In genomic region chr3:109334572-109334971, GRCh38 we compare ENCODE assay signal across 23 cellular contexts. TPM values are rescaled to one million over a fixed set of nuclear protein-coding genes. Genes with fewer than 3 reads are reported as not detected.
DNase-seq lines count a peak whose midpoint lies in the region; ATAC-seq and TF ChIP-seq lines count a peak whose summit lies in the region.
"Had no signal": no experiment of that assay in that cellular context is flagged by ENCODE, and none has a peak within 500 bp of the region (broad histone marks: within the 10 kb centered on the region; RNA-seq: fewer than 3 reads in every experiment).

No MANE protein-coding gene starts in this region.

- POLR2A ChIA-PET in WTC11 (lab: Charles Lee) = interaction anchor here (1.3 kb wide), 1 partner anchor 22 kb away, joined by 5 read pairs; no protein-coding TSS in a partner anchor

- WGBS in iPS DF 6.9 (ENCODE audit: insufficient coverage, insufficient read length) = no CpG with 5 or more reads among the region's 1 CpG

- peak overlapping the region; percentile 98 for H3K4me3 Mint-ChIP-seq in GM23338
- peak overlapping the region; percentile 89 for H3K4me3 Mint-ChIP-seq in WTC11
- peak overlapping the region; percentile 47 to 72 (median 57) for H3K4me3 Mint-ChIP-seq in nephron
- H3K4me3 Mint-ChIP-seq: CD8-positive, alpha-beta memory T cell had no signal

- CTCF ChIA-PET in WTC11 (lab: Charles Lee) = no interaction called here

- DNase-seq in GM23338 (ENCODE audit: low spot score) (no peak), WTC11 (ENCODE audit: low spot score) (no peak), iPS DF 6.9 (ENCODE audit: low read depth, low spot score) (no peak), HK-2 (ENCODE audit: unreplicated experiment) (no peak), KG1 (lab: John Stamatoyannopoulos, UW) (no peak)
- DNase-seq: CD8-positive, alpha-beta memory T cell; DMS79; KBM-7; NCI-H1436; NCI-H2029 treated with DMSO at 0.1 percent for 48 hours; NCI-H2171 treated with DMSO at 0.1 percent for 48 hours; NCI-H774; PC-9; SJCRH30 had no signal

- no peak for ATAC-seq in GM23338
- ATAC-seq in WTC11 = no peak
- no peak for ATAC-seq in HG02642 (IDR thresholded peaks at IDR 0.05; ENCODE audit: poor library complexity, unreplicated experiment)
- no peak for ATAC-seq in GM18873 (IDR thresholded peaks at IDR 0.05; ENCODE audit: low FRiP score, unreplicated experiment)

- H3K36me3 Mint-ChIP-seq in GM23338 (ENCODE audit: low read depth) (peaks cover 86% of the 10 kb centered on the region), WTC11 (peaks cover 79% of the 10 kb centered on the region), nephron (ENCODE audit: low read depth) (no peaks in the 10 kb centered on the region)
- H3K36me3 Mint-ChIP-seq: CD8-positive, alpha-beta memory T cell had no signal

- H3K27ac Mint-ChIP-seq in GM23338 (peak overlapping the region; percentile 87), WTC11 (peak overlapping the region; percentile 95), nephron (peak overlapping the region; percentile 6 to 28 (median 7))
- H3K27ac Mint-ChIP-seq: CD8-positive, alpha-beta memory T cell had no signal

- H3K4me1 Mint-ChIP-seq in GM23338 = peaks cover 42% of the 10 kb centered on the region
- peaks cover 55% of the 10 kb centered on the region for H3K4me1 Mint-ChIP-seq in WTC11
- peaks cover 14% of the 10 kb centered on the region for H3K4me1 Mint-ChIP-seq in nephron

- TF ChIP-seq CTCF in GM23338 (conservative IDR thresholded peaks at IDR 0.05; ENCODE audit: low read depth in 2 of 2) (no peak), WTC11 (IDR thresholded peaks at IDR 0.05) (no peak), nephron (IDR thresholded peaks at IDR 0.05; ENCODE audit: unreplicated experiment in 3 of 3) (no peak)

- H3K27ac ChIP-seq in GM23338 (ENCODE audit: low read depth) = peak overlapping the region; percentile 88
- no peak overlapping the region for H3K27ac ChIP-seq in iPS DF 6.9 (ENCODE audit: low read length)
- H3K27ac ChIP-seq: BLaER1, PC-9, SJCRH30 had no signal

- H3K36me3 ChIP-seq in GM23338 (ENCODE audit: insufficient read depth) (peaks cover 66% of the 10 kb centered on the region), iPS DF 6.9 (ENCODE audit: control insufficient read depth, insufficient read depth, low read length) (peaks cover 33% of the 10 kb centered on the region)
- H3K36me3 ChIP-seq: BLaER1, SJCRH30 had no signal

- peaks cover 96% of the 10 kb centered on the region for H3K79me2 ChIP-seq in GM23338 (replicated peaks; ENCODE audit: insufficient read depth)

- H3K27me3 ChIP-seq in GM23338 (ENCODE audit: insufficient read depth) = no peaks in the 10 kb centered on the region
- H3K27me3 ChIP-seq in iPS DF 6.9 (ENCODE audit: control insufficient read depth, insufficient read depth, low read length) = no peaks in the 10 kb centered on the region
- H3K27me3 ChIP-seq: BLaER1, SJCRH30 had no signal

- H3K9me3 Mint-ChIP-seq in GM23338 = peaks cover 25% of the 10 kb centered on the region
- no peaks in the 10 kb centered on the region for H3K9me3 Mint-ChIP-seq in WTC11
- no peaks in the 10 kb centered on the region for H3K9me3 Mint-ChIP-seq in nephron

- peak overlapping the region; percentile 88 for H3K4me2 ChIP-seq in GM23338
- H3K4me2 ChIP-seq: BLaER1, PC-9 had no signal

- peaks cover 45% of the 10 kb centered on the region for H3F3A ChIP-seq in GM23338 (replicated peaks; ENCODE audit: low read depth)

- H3K4me3 ChIP-seq in GM23338 (peak overlapping the region; percentile 96), iPS DF 6.9 (ENCODE audit: low read length) (peak overlapping the region; percentile 100; the same call in 1 of the 2 replicates)
- H3K4me3 ChIP-seq: BLaER1, PC-9, SJCRH30 had no signal

- H4K20me1 ChIP-seq in GM23338 (replicated peaks; ENCODE audit: insufficient read depth) = peaks cover 60% of the 10 kb centered on the region
- H4K20me1 ChIP-seq: BLaER1 had no signal

- H3K9me2 ChIP-seq in GM23338 (ENCODE audit: insufficient read depth) = no peaks in the 10 kb centered on the region

- H3K27me3 Mint-ChIP-seq in GM23338 (ENCODE audit: insufficient read depth, low read depth, poor library complexity) (peaks cover 58% of the 10 kb centered on the region), WTC11 (ENCODE audit: low read depth) (peaks cover 3% of the 10 kb centered on the region; the same call in 1 of the 2 replicates), nephron (ENCODE audit: low read depth) (peaks cover 13% of the 10 kb centered on the region)

- H3K4me1 ChIP-seq in GM23338 (ENCODE audit: insufficient read depth) (peaks cover 49% of the 10 kb centered on the region), iPS DF 6.9 (ENCODE audit: control insufficient read depth, insufficient read depth, low read length) (no peaks in the 10 kb centered on the region)
- H3K4me1 ChIP-seq: BLaER1, SJCRH30 had no signal

- H2AFZ ChIP-seq in GM23338 = no peak overlapping the region
- H2AFZ ChIP-seq: PC-9 had no signal

- H3K9me3 ChIP-seq in iPS DF 6.9 (ENCODE audit: control insufficient read depth, insufficient read depth, low read length) = no peaks in the 10 kb centered on the region
- H3K9me3 ChIP-seq: BLaER1, SJCRH30 had no signal

TF ChIP-seq in GM23338, 12 proteins besides CTCF, POLR2A, EP300 and RAD21 (continues in another document):
- no peak for TF ChIP-seq ZNF114 (CRISPR knock-in tag; IDR thresholded peaks at IDR 0.05)
- TF ChIP-seq POLR2AphosphoS5 (IDR thresholded peaks at IDR 0.05; ENCODE audit: low read depth) = peak; percentile 28; the same call in 1 of the 2 replicates

TF ChIP-seq in WTC11, 78 proteins besides CTCF, POLR2A, EP300 and RAD21 (continues in another document):
- TF ChIP-seq CREB1 (CRISPR knock-in tag; IDR thresholded peaks at IDR 0.05) (no peak), ZNF121 (CRISPR knock-in tag; IDR thresholded peaks at IDR 0.05) (no peak), SP1 (CRISPR knock-in tag; conservative IDR thresholded peaks at IDR 0.05) (no peak), CREM (CRISPR knock-in tag; IDR thresholded peaks at IDR 0.05) (no peak), JAZF1 (CRISPR knock-in tag; IDR thresholded peaks at IDR 0.05) (no peak), ZNF263 (CRISPR knock-in tag; IDR thresholded peaks at IDR 0.05; ENCODE audit: low read depth) (no peak), ZNF138 (CRISPR knock-in tag; conservative IDR thresholded peaks at IDR 0.05) (no peak), ELF4 (CRISPR knock-in tag; IDR thresholded peaks at IDR 0.05; ENCODE audit: low read depth) (no peak), E2F1 (CRISPR knock-in tag; IDR thresholded peaks at IDR 0.05) (no peak), HMGA2 (CRISPR knock-in tag; IDR thresholded peaks at IDR 0.05) (no peak), ESRRA (CRISPR knock-in tag; IDR thresholded peaks at IDR 0.05; ENCODE audit: borderline replicate concordance) (no peak)
- TF ChIP-seq, protein P1, sequence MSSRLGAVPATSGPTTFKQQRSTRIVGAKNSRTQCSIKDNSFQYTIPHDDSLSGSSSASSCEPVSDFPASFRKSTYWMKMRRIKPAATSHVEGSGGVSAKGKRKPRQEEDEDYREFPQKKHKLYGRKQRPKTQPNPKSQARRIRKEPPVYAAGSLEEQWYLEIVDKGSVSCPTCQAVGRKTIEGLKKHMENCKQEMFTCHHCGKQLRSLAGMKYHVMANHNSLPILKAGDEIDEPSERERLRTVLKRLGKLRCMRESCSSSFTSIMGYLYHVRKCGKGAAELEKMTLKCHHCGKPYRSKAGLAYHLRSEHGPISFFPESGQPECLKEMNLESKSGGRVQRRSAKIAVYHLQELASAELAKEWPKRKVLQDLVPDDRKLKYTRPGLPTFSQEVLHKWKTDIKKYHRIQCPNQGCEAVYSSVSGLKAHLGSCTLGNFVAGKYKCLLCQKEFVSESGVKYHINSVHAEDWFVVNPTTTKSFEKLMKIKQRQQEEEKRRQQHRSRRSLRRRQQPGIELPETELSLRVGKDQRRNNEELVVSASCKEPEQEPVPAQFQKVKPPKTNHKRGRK (CRISPR knock-in tag; IDR thresholded peaks at IDR 0.05; ENCODE audit: borderline replicate concordance) = no peak
- TF ChIP-seq, protein P2, sequence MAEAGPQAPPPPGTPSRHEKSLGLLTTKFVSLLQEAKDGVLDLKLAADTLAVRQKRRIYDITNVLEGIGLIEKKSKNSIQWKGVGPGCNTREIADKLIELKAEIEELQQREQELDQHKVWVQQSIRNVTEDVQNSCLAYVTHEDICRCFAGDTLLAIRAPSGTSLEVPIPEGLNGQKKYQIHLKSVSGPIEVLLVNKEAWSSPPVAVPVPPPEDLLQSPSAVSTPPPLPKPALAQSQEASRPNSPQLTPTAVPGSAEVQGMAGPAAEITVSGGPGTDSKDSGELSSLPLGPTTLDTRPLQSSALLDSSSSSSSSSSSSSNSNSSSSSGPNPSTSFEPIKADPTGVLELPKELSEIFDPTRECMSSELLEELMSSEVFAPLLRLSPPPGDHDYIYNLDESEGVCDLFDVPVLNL (CRISPR knock-in tag; IDR thresholded peaks at IDR 0.05; ENCODE audit: borderline replicate concordance, low read depth) = no peak

RNA-seq across cellular contexts. Expression of gene DPPA4, which starts 2.8 kb away (rescaled TPM):
- total RNA-seq in GM23338 (2014; rRNA removed; shearing (Covaris generic)) = 806 and 878 TPM in 2 replicates
- polyA plus RNA-seq in GM23338 (2016; fragmentation: Nextera tagmentation; extraction: Ambion mirVana) = 546 and 574 TPM in 2 replicates
- total RNA-seq in WTC11 (2021) = 774 to 901 TPM (median 898 TPM) in 3 replicates
- total RNA-seq: A172, G401, M059J, NCI-H460, PC-9, SJCRH30 had no signal
- polyA plus RNA-seq: CD8-positive, alpha-beta memory T cell had no signal

RNA-seq across cellular contexts. Expression of gene DPPA2, which starts 18.3 kb away (rescaled TPM):
- total RNA-seq in GM23338 (2014; rRNA removed; shearing (Covaris generic)) = 9.3 and 14.3 TPM in 2 replicates
- 18.9 and 21.5 TPM in 2 replicates for polyA plus RNA-seq in GM23338 (2016; fragmentation: Nextera tagmentation; extraction: Ambion mirVana)
- total RNA-seq in WTC11 (2021) = 14.9 to 15.8 TPM (median 15.0 TPM) in 3 replicates
- total RNA-seq: A172; CD8-positive, alpha-beta memory T cell; G401; H4; M059J; NCI-H460; PC-9; SJCRH30 had no signal
- polyA plus RNA-seq: CD8-positive, alpha-beta memory T cell had no signal

Comparison
In these comparisons a context has a peak if more than half of its experiments do, and no peak if none do; other contexts are left out.
1. H3K27ac Mint-ChIP-seq: peak in every context shown above with its lines; median percentile 95 in WTC11; 87 in GM23338; 7 in nephron.